ENCODE assay signal across 28 cellular contexts in genomic region chr22:29348956-29349355, GRCh38. TPM values are rescaled to one million over a fixed set of nuclear protein-coding genes. Genes with fewer than 3 reads are reported as not detected.
DNase-seq lines count a peak whose midpoint lies in the region; ATAC-seq and TF ChIP-seq lines count a peak whose summit lies in the region.
"Had no signal": no experiment of that assay in that cellular context is flagged by ENCODE, and none has a peak within 500 bp of the region (broad histone marks: within the 10 kb centered on the region; RNA-seq: fewer than 3 reads in every experiment).

No MANE protein-coding gene starts in this region.

- no peak overlapping the region for H2AK5ac ChIP-seq in mesenchymal stem cell (ENCODE audit: low read length, severe bottlenecking)

- H3K4me1 ChIP-seq in mammary epithelial cell (ENCODE audit: insufficient read depth, low read length) (peaks cover 9% of the 10 kb centered on the region), mesenchymal stem cell (ENCODE audit: control insufficient read depth, insufficient read depth, low read depth, low read length) (peaks cover 8% of the 10 kb centered on the region), Karpas-422 (ENCODE audit: low read length) (no peaks in the 10 kb centered on the region)

- peak overlapping the region in 1 of 2 experiments; percentile 27 for H3K4ac ChIP-seq in mesenchymal stem cell (ENCODE audit: low read depth in 1 of 2, low read length in 2 of 2)

- H3K27me3 ChIP-seq in mammary epithelial cell (ENCODE audit: insufficient read depth, low read length) = no peaks in the 10 kb centered on the region
- H3K27me3 ChIP-seq in mesenchymal stem cell (ENCODE audit: control insufficient read depth in 1 of 2, insufficient read depth in 1 of 2, low read length in 2 of 2) = no peaks in the 10 kb centered on the region
- H3K27me3 ChIP-seq in Karpas-422 (ENCODE audit: low read length) = no peaks in the 10 kb centered on the region
- H3K27me3 ChIP-seq: cardiac muscle cell, pancreas, stomach, thyroid gland had no signal

- BruUV-seq in mammary epithelial cell (replicated peaks; lab: Mats Ljungman, UMichigan) = no TSS peak

- H4K20me1 ChIP-seq in mammary epithelial cell (ENCODE audit: insufficient read depth, low read length) (no peaks in the 10 kb centered on the region), Karpas-422 (ENCODE audit: insufficient read depth, low read depth, low read length) (0 out of 2 replicates have a peak, but pooled peaks cover 3% of the 10 kb centered on the region)

- H3K4me2 ChIP-seq in mammary epithelial cell (ENCODE audit: insufficient read depth, low read depth, low read length) (no peak overlapping the region), mesenchymal stem cell (ENCODE audit: low read length, poor library complexity, severe bottlenecking) (no peak overlapping the region), Karpas-422 (ENCODE audit: low read depth, low read length, poor library complexity, severe bottlenecking) (no peak overlapping the region)
- H3K4me2 ChIP-seq: smooth muscle cell had no signal

- TF ChIP-seq CTCF in mammary epithelial cell (conservative IDR thresholded peaks at IDR 0.05 in 1 of 2, IDR thresholded peaks at IDR 0.05 in 1 of 2; ENCODE audit: extremely low read depth in 1 of 2, insufficient read depth in 1 of 2, low read depth in 1 of 2, low read length in 2 of 2) = no peak

- no peak overlapping the region for H2BK15ac ChIP-seq in mesenchymal stem cell (ENCODE audit: low read depth, poor library complexity, severe bottlenecking)

- H3K18ac ChIP-seq in mesenchymal stem cell (ENCODE audit: low read depth in 1 of 2, low read length in 2 of 2) = no peak overlapping the region

- H3K9ac ChIP-seq in mammary epithelial cell (ENCODE audit: insufficient read depth, low read length) (no peak overlapping the region), mesenchymal stem cell (ENCODE audit: low read length) (no peak overlapping the region), Karpas-422 (ENCODE audit: low read length) (no peak overlapping the region)

- H3K36me3 ChIP-seq in mammary epithelial cell (ENCODE audit: insufficient read depth, low read length) (peaks cover 28% of the 10 kb centered on the region), mesenchymal stem cell (ENCODE audit: control insufficient read depth in 1 of 2, insufficient read depth in 2 of 2, low read depth in 1 of 2, low read length in 2 of 2) (peaks cover 64 to 83% of the 10 kb centered on the region in 2 experiments), Karpas-422 (ENCODE audit: insufficient read depth, low read length) (peaks cover 24% of the 10 kb centered on the region; the same call in 1 of the 2 replicates)

- no peak overlapping the region for H3K14ac ChIP-seq in mesenchymal stem cell (ENCODE audit: low read length in 2 of 2)

- intact Hi-C loops in mammary epithelial cell (cut with micrococcal nuclease) = no loop called here

- dilution Hi-C loops in mammary epithelial cell (cut with HindIII; ENCODE audit: low sequenced_read_pairs) = loop anchor here (5.0 kb wide), 1 partner anchor 52 kb away; no protein-coding TSS in a partner anchor

- ATAC-seq in GM21360 (IDR thresholded peaks at IDR 0.05; ENCODE audit: unreplicated experiment) = no peak
- ATAC-seq: activated CD8-positive, alpha-beta T cell treated with anti-CD3 and anti-CD28 coated beads for 36 hours; pancreas had no signal

- no peaks in the 10 kb centered on the region for H3K79me2 ChIP-seq in mammary epithelial cell (ENCODE audit: insufficient read depth, low read length)
- H3K79me2 ChIP-seq in Karpas-422 (ENCODE audit: low read length) = no peaks in the 10 kb centered on the region

- H3K4me3 ChIP-seq in mammary epithelial cell (replicated peaks in 1 of 3; ENCODE audit: insufficient read depth in 1 of 3, low read depth in 2 of 3, low read length in 3 of 3) (no peak overlapping the region), mesenchymal stem cell (ENCODE audit: insufficient read depth in 1 of 2, low read depth in 1 of 2, low read length in 2 of 2) (no peak overlapping the region), Karpas-422 (ENCODE audit: low read length) (no peak overlapping the region)
- H3K4me3 ChIP-seq: cardiac muscle cell, pancreas, smooth muscle cell, stomach, thyroid gland had no signal

- no peak overlapping the region for H2AFZ ChIP-seq in mammary epithelial cell (ENCODE audit: low read depth, low read length)
- H2AFZ ChIP-seq in mesenchymal stem cell (ENCODE audit: low read depth, low read length) = no peak overlapping the region
- no peak overlapping the region for H2AFZ ChIP-seq in Karpas-422 (ENCODE audit: low read length)

- H4K91ac ChIP-seq in mesenchymal stem cell (ENCODE audit: low read length) = peak overlapping the region; percentile 34

- in situ Hi-C loops in mammary epithelial cell (cut with MboI; ENCODE audit: low sequenced_read_pairs in 2 of 2) = no loop called here

- DNase-seq in DMS53 (lab: John Stamatoyannopoulos, UW) (peak; percentile 73), NCI-H2029 (lab: John Stamatoyannopoulos, UW) (peak; percentile 73), mammary epithelial cell (peak; percentile 35), mesenchymal stem cell (no peak), Karpas-422 (no peak), CD1c-positive myeloid dendritic cell (ENCODE audit: extremely low spot score) (no peak), GDM1 (lab: John Stamatoyannopoulos, UW) (no peak)
- DNase-seq: activated CD4-positive, alpha-beta T cell treated with anti-CD3 and anti-CD28 coated beads for 1 hour; activated CD8-positive, alpha-beta T cell treated with anti-CD3 and anti-CD28 coated beads for 36 hours; activated effector memory CD4-positive, alpha-beta T cell treated with Interleukin-2 at 50 U/mL for 16 hours; anterior cingulate cortex; CD4-positive, alpha-beta T cell; HCEC 1CT; NCI-H1105; NCI-H2081; NCI-H226; NCI-H748 treated with DMSO at 0.1 percent for 48 hours; nephron progenitor cell; pancreas; RPMI8226; stimulated activated CD4-positive, alpha-beta T cell treated with anti-CD3 and anti-CD28 coated beads, Interleukin-1b, Interleukin-23, amount 100 ng/mL, for 48 hours; stimulated activated CD8-positive, alpha-beta memory T cell treated with anti-CD3 and anti-CD28 coated beads, Interleukin-4, amount 100 ng/mL, for 48 hours; stomach; thyroid gland had no signal

- WGBS in mammary epithelial cell (ENCODE audit: low coverage, missing lambda C conversion rate) = 87% methylated on average over 18 of the region's 18 CpGs
- 92% methylated on average over 17 of the region's 18 CpGs for WGBS in mesenchymal stem cell

- H2BK5ac ChIP-seq in mesenchymal stem cell (ENCODE audit: low read depth, low read length, poor library complexity, severe bottlenecking) = no peak overlapping the region

- CTCF ChIA-PET in mammary epithelial cell (lab: Charles Lee; ENCODE audit: low non-redundant PET) = no interaction called here

- H3K27ac ChIP-seq in mammary epithelial cell (ENCODE audit: insufficient read depth, low read depth, low read length) (no peak overlapping the region), mesenchymal stem cell (ENCODE audit: low read length, poor library complexity, severe bottlenecking) (no peak overlapping the region), Karpas-422 (ENCODE audit: low read length) (no peak overlapping the region)
- H3K27ac ChIP-seq: cardiac muscle cell, HL-60, pancreas, stomach, thyroid gland had no signal

- H4K8ac ChIP-seq in mesenchymal stem cell (ENCODE audit: low read length) = no peak overlapping the region

- no peaks in the 10 kb centered on the region for H3K9me3 ChIP-seq in mammary epithelial cell (replicated peaks; ENCODE audit: insufficient read depth, low read length)
- no peaks in the 10 kb centered on the region for H3K9me3 ChIP-seq in mesenchymal stem cell (ENCODE audit: control insufficient read depth, low read length)
- H3K9me3 ChIP-seq in Karpas-422 (ENCODE audit: low read length) = no peaks in the 10 kb centered on the region
- H3K9me3 ChIP-seq: pancreas, stomach, thyroid gland had no signal

- no peak overlapping the region for H3K23ac ChIP-seq in mesenchymal stem cell (ENCODE audit: low read length in 2 of 2)

- H2BK120ac ChIP-seq in mesenchymal stem cell (ENCODE audit: low read depth, low read length) = no peak overlapping the region

- H2BK12ac ChIP-seq in mesenchymal stem cell (ENCODE audit: low read length in 2 of 2) = no peak overlapping the region

- no peaks in the 10 kb centered on the region for H3K9me2 ChIP-seq in Karpas-422 (replicated peaks; ENCODE audit: insufficient read depth, low read length)

- peaks cover 9% of the 10 kb centered on the region for H3K79me1 ChIP-seq in mesenchymal stem cell (replicated peaks; ENCODE audit: low read length, poor library complexity, severe bottlenecking)

RNA-seq across cellular contexts. Expression of gene RASL10A, which starts 33.5 kb away (rescaled TPM):
- under 1 TPM in 1 of 2 donors, not detected in 1; 0.66 TPM for total RNA-seq in mammary epithelial cell
- not detected for polyA plus RNA-seq in mammary epithelial cell
- not detected for polyA minus RNA-seq in mammary epithelial cell
- polyA plus RNA-seq in mesenchymal stem cell (2013, experiment 1 of 2) = 0.06 TPM
- polyA plus RNA-seq in mesenchymal stem cell (2013, experiment 2 of 2) = 0.04 TPM
- 0.76 TPM in 1 of 2 replicates, not detected in the other for total RNA-seq in Karpas-422 (2014; rRNA removed; shearing (Covaris generic); ENCODE audit: low replicate concordance)
- total RNA-seq: smooth muscle cell had no signal
- polyA plus RNA-seq: smooth muscle cell had no signal

RNA-seq across cellular contexts. Expression of gene AP1B1, which starts 39.4 kb away (rescaled TPM):
- total RNA-seq in mammary epithelial cell = 10 to 100 TPM; 68.8 to 87.5 TPM
- polyA plus RNA-seq in mammary epithelial cell = 94.0 TPM
- polyA minus RNA-seq in mammary epithelial cell = 285 TPM
- 36.9 TPM for polyA plus RNA-seq in mesenchymal stem cell (2013, experiment 1 of 2)
- polyA plus RNA-seq in mesenchymal stem cell (2013, experiment 2 of 2) = 35.5 TPM
- total RNA-seq in Karpas-422 (2014; rRNA removed; shearing (Covaris generic); ENCODE audit: low replicate concordance) = 40.3 and 63.9 TPM in 2 replicates

RNA-seq across cellular contexts. Expression of gene GAS2L1, which starts 42.5 kb away (rescaled TPM):
- total RNA-seq in mammary epithelial cell = 10 to 100 TPM; 15.8 to 29.7 TPM
- 27.6 TPM for polyA plus RNA-seq in mammary epithelial cell
- polyA minus RNA-seq in mammary epithelial cell = 7.9 TPM
- 21.8 TPM for polyA plus RNA-seq in mesenchymal stem cell (2013, experiment 1 of 2)
- polyA plus RNA-seq in mesenchymal stem cell (2013, experiment 2 of 2) = 22.6 TPM
- not detected in 2 replicates for total RNA-seq in Karpas-422 (2014; rRNA removed; shearing (Covaris generic); ENCODE audit: low replicate concordance)

Comparison
In these comparisons a context has a peak if more than half of its experiments do, and no peak if none do; other contexts are left out.
1. DNase-seq: peak in DMS53 (single experiment), NCI-H2029 (single experiment) and mammary epithelial cell (single experiment); none in mesenchymal stem cell (single experiment), Karpas-422 (single experiment), CD1c-positive myeloid dendritic cell (single experiment) and GDM1 (single experiment).
2. RNA of gene GAS2L1, which starts 42.5 kb away (total RNA-seq): 15.8 to 29.7 TPM in mammary epithelial cell; not detected in Karpas-422; every median in the first group is over 10 times any median in the second.